Comparison of ENCODE assay signal across 35 cellular contexts in genomic region chr5:105134328-105134727, GRCh38.
"Had no signal": no experiment of that assay in that cellular context is flagged by ENCODE, and none has a peak within 500 bp of the region (broad histone marks: within the 10 kb centered on the region; RNA-seq: fewer than 3 reads in every experiment).

No MANE protein-coding gene starts in this region.

- H3K9me3 ChIP-seq: adrenal gland, body of pancreas, breast epithelium had no signal

- H3K27me3 Mint-ChIP-seq: activated B cell treated with CpG ODN at 0.5 μM for 24 hours; activated CD4-positive, alpha-beta memory T cell treated with anti-CD3 and anti-CD28 coated beads for 36 hours; activated CD4-positive, alpha-beta T cell treated with anti-CD3 and anti-CD28 coated beads, Interleukin-2, amount 10 ng/mL, durations not matched to agents 24 days and 14 days; activated CD8-positive, alpha-beta T cell treated with anti-CD3 and anti-CD28 coated beads for 36 hours; activated naive CD8-positive, alpha-beta T cell treated with anti-CD3 and anti-CD28 coated beads for 36 hours; activated T-helper 17 cell treated with anti-CD3 and anti-CD28 coated beads, Interleukin-2, amount 50 U/mL, for 72 hours had no signal

- DNase-seq: activated B cell treated with CpG ODN at 0.5 μM for 24 hours; activated CD4-positive, alpha-beta memory T cell treated with anti-CD3 and anti-CD28 coated beads for 36 hours; activated CD4-positive, alpha-beta T cell treated with anti-CD3 and anti-CD28 coated beads for 4 hours; activated CD4-positive, alpha-beta T cell treated with anti-CD3 and anti-CD28 coated beads, Interleukin-2, amount 10 ng/mL, durations not matched to agents 24 days and 14 days; activated CD4-positive, alpha-beta T cell treated with anti-CD3 and anti-CD28 coated beads, Interleukin-2, amount 50 U/mL, for 1 hour; activated CD4-positive, alpha-beta T cell treated with anti-CD3 and anti-CD28 coated beads, Interleukin-2, amount 50 U/mL, for 4 hours; activated CD4-positive, CD25-positive, alpha-beta regulatory T cell treated with anti-CD3 and anti-CD28 coated beads, Interleukin-2, amount 50 U/mL, for 72 hours; activated CD8-positive, alpha-beta memory T cell treated with anti-CD3 and anti-CD28 coated beads, Interleukin-2, amount 50 U/mL, for 4 hours; activated CD8-positive, alpha-beta T cell treated with anti-CD3 and anti-CD28 coated beads for 36 hours; activated effector memory CD4-positive, alpha-beta T cell treated with anti-CD3 and anti-CD28 coated beads, Interleukin-2, amount 50 U/mL, for 16 hours; activated gamma-delta T cell treated with Interleukin-2 at 50 U/mL for 16 hours; activated naive CD4-positive, alpha-beta T cell; activated naive CD4-positive, alpha-beta T cell treated with anti-CD3 and anti-CD28 coated beads for 36 hours; activated naive CD4-positive, alpha-beta T cell treated with anti-CD3 and anti-CD28 coated beads, Interleukin-2, amount 50 U/mL, for 16 hours; activated naive CD8-positive, alpha-beta T cell treated with anti-CD3 and anti-CD28 coated beads for 36 hours; activated T-cell treated with anti-CD3 and anti-CD28 coated beads for 4 hours; activated T-cell treated with anti-CD3 and anti-CD28 coated beads, Interleukin-2, amount 50 U/mL, for 1 hour; activated T-cell treated with anti-CD3 and anti-CD28 coated beads, Interleukin-2, amount 50 U/mL, for 4 hours; activated T-cell treated with anti-CD3 and anti-CD28 coated beads, Interleukin-2, amount 50 U/mL, for 72 hours; adrenal gland; amniotic stem cell; aorta; body of pancreas; brain microvascular endothelial cell; central memory CD4-positive, alpha-beta T cell; T-helper 1 cell; T-helper 2 cell; T-helper 9 cell had no signal

- H3K4me3 ChIP-seq: adrenal gland, body of pancreas, breast epithelium had no signal

- H3K4me1 ChIP-seq: adrenal gland, body of pancreas, breast epithelium had no signal

- H3K9me3 Mint-ChIP-seq: activated CD4-positive, alpha-beta T cell treated with anti-CD3 and anti-CD28 coated beads, Interleukin-2, amount 10 ng/mL, durations not matched to agents 24 days and 14 days had no signal

- H3K27ac Mint-ChIP-seq: activated B cell treated with CpG ODN at 0.5 μM for 24 hours; activated CD4-positive, alpha-beta memory T cell treated with anti-CD3 and anti-CD28 coated beads for 36 hours; activated CD4-positive, alpha-beta T cell treated with anti-CD3 and anti-CD28 coated beads, Interleukin-2, amount 10 ng/mL, durations not matched to agents 24 days and 14 days; activated CD8-positive, alpha-beta T cell treated with anti-CD3 and anti-CD28 coated beads for 36 hours; activated naive CD4-positive, alpha-beta T cell treated with anti-CD3 and anti-CD28 coated beads for 36 hours; activated naive CD4-positive, alpha-beta T cell treated with anti-CD3 and anti-CD28 coated beads, Interleukin-2, amount 50 U/mL, for 72 hours; activated naive CD8-positive, alpha-beta T cell treated with anti-CD3 and anti-CD28 coated beads for 36 hours; activated T-cell treated with anti-CD3 and anti-CD28 coated beads, Interleukin-2, amount 50 U/mL, for 72 hours; activated T-helper 1 cell treated with anti-CD3 and anti-CD28 coated beads, Interleukin-12 subunit alpha, Interleukin-12 subunit beta, Interleukin-2, Interleukin-4 antibody, amounts not matched to agents 30 ng/mL and 10 ng/mL and 1 ng/mL, durations not matched to agents 14 hours and 24 hours and 36 hours; activated T-helper 17 cell treated with anti-CD3 and anti-CD28 coated beads, Interleukin-2, amount 50 U/mL, for 72 hours; T-helper 1 cell treated with Interleukin-12 subunit alpha and Interleukin-12 subunit beta and Interleukin-4 antibody, amounts not matched to agents 30 μg/mL and 1 μg/mL, for 36 hours; T-helper 2 cell treated with Interferon-gamma antibody and Interleukin-4, amounts not matched to agents 5 μg/mL and 100 μg/mL, for 36 hours had no signal

- H3K36me3 ChIP-seq: adrenal gland, brain microvascular endothelial cell, breast epithelium had no signal

- ATAC-seq: activated CD8-positive, alpha-beta T cell treated with anti-CD3 and anti-CD28 coated beads for 36 hours; activated naive CD4-positive, alpha-beta T cell treated with anti-CD3 and anti-CD28 coated beads, Interleukin-2, amount 50 U/mL, for 72 hours; activated T-cell treated with anti-CD3 and anti-CD28 coated beads, Interleukin-2, amount 50 U/mL, for 4 hours; activated T-cell treated with anti-CD3 and anti-CD28 coated beads, Interleukin-2, amount 50 U/mL, for 72 hours; activated T-helper 17 cell treated with anti-CD3 and anti-CD28 coated beads, Interleukin-2, amount 50 U/mL, for 72 hours; body of pancreas had no signal

- H3K27ac ChIP-seq: adrenal gland, body of pancreas, brain microvascular endothelial cell, breast epithelium, VCaP had no signal

- H3K4me1 Mint-ChIP-seq: activated B cell treated with CpG ODN at 0.5 μM for 24 hours; activated CD4-positive, alpha-beta T cell treated with anti-CD3 and anti-CD28 coated beads, Interleukin-2, amount 10 ng/mL, durations not matched to agents 24 days and 14 days; activated naive CD8-positive, alpha-beta T cell treated with anti-CD3 and anti-CD28 coated beads for 36 hours; activated T-helper 17 cell treated with anti-CD3 and anti-CD28 coated beads, Interleukin-2, amount 50 U/mL, for 72 hours had no signal

- H3K36me3 Mint-ChIP-seq: activated CD4-positive, alpha-beta memory T cell treated with anti-CD3 and anti-CD28 coated beads for 36 hours; activated naive CD4-positive, alpha-beta T cell treated with anti-CD3 and anti-CD28 coated beads, Interleukin-2, amount 50 U/mL, for 72 hours; activated naive CD8-positive, alpha-beta T cell treated with anti-CD3 and anti-CD28 coated beads for 36 hours had no signal

- H3K4me3 Mint-ChIP-seq: activated B cell treated with CpG ODN at 0.5 μM for 24 hours; activated CD4-positive, alpha-beta memory T cell treated with anti-CD3 and anti-CD28 coated beads for 36 hours; activated CD4-positive, alpha-beta T cell treated with anti-CD3 and anti-CD28 coated beads, Interleukin-2, amount 10 ng/mL, durations not matched to agents 24 days and 14 days; activated CD8-positive, alpha-beta T cell treated with anti-CD3 and anti-CD28 coated beads for 36 hours; activated naive CD4-positive, alpha-beta T cell treated with anti-CD3 and anti-CD28 coated beads for 36 hours; activated naive CD8-positive, alpha-beta T cell treated with anti-CD3 and anti-CD28 coated beads for 36 hours; activated T-cell treated with anti-CD3 and anti-CD28 coated beads, Interleukin-2, amount 50 U/mL, for 4 hours; activated T-cell treated with anti-CD3 and anti-CD28 coated beads, Interleukin-2, amount 50 U/mL, for 72 hours; activated T-helper 1 cell treated with anti-CD3 and anti-CD28 coated beads, Interleukin-12 subunit alpha, Interleukin-12 subunit beta, Interleukin-2, Interleukin-4 antibody, amounts not matched to agents 30 ng/mL and 10 ng/mL and 1 ng/mL, durations not matched to agents 14 hours and 24 hours and 36 hours; activated T-helper 17 cell treated with anti-CD3 and anti-CD28 coated beads, Interleukin-2, amount 50 U/mL, for 72 hours; T-helper 1 cell treated with Interleukin-12 subunit alpha and Interleukin-12 subunit beta and Interleukin-4 antibody, amounts not matched to agents 30 μg/mL and 1 μg/mL, for 36 hours; T-helper 2 cell treated with Interferon-gamma antibody and Interleukin-4, amounts not matched to agents 5 μg/mL and 100 μg/mL, for 36 hours had no signal

- H3K27me3 ChIP-seq: adrenal gland, body of pancreas, brain microvascular endothelial cell, breast epithelium had no signal
